In the genomic region with DNA sequence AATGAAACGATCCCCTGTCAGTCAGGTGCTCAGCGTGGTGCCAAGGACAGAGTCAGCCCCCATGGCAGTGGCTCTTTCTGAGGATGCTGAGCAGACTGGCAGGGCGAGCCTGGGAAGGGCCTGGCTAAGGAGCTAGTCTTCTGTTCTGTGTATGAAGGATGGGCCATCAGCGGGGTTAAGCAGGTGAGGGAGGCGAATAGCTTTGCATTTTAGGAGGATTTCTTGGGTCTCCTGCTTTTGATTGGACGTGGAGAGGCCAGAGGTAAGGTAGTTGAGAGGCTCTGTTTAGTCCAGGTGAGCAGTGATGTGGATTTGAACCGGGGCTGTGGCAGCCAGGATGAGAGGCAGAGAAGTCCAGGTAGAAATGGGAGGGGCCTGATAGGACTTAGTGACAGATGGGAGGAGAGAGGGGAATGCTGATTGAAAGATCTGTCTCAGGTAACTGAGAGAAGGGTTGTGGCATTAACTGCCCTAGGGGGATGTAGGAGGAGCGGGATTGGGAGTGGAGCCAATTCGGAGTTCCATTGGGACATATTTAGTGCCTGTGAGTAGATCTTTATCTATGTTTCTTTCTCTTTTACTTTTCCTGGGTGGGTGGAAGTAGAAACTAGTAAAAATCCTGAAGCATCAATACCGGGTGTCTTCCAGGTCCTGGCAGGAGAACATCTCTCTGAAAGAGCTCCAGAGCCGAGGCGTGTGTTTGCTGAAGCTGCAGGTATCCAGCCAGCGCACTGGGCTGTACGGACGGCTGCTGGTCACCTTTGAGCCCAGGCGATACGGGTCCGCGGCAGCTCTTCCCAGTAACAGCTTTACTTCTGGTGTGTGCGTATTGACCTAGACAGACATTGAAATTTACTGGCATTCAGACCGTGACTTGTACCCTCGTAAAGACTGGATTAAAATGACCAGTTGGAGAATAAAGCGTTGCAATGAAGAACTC, we compare ENCODE assay signal across 9 cellular contexts. TPM values are rescaled to one million over a fixed set of nuclear protein-coding genes. Genes with fewer than 3 reads are reported as not detected.
A peak's percentile ranks its signal among the peaks of the same experiment; 100 is the strongest.
DNase-seq lines count a peak whose midpoint lies in the region; ATAC-seq and TF ChIP-seq lines count a peak whose summit lies in the region.
"Had no signal": no experiment of that assay in that cellular context is flagged by ENCODE, and none has a peak within 500 bp of the region (broad histone marks: within the 10 kb centered on the region; RNA-seq: fewer than 3 reads in every experiment).

No MANE protein-coding gene starts in this region.

- H3K27me3 Mint-ChIP-seq in activated naive CD8-positive, alpha-beta T cell treated with anti-CD3 and anti-CD28 coated beads for 36 hours = no peaks in the 10 kb centered on the region

- peak overlapping the region; percentile 100 for H3K4me3 ChIP-seq in AG04449 (ENCODE audit: low read depth, low read length)
- H3K4me3 ChIP-seq in mesendoderm (ENCODE audit: low read length) = no peak overlapping the region
- no peak overlapping the region for H3K4me3 ChIP-seq in body of pancreas

- H2BK5ac ChIP-seq in mesendoderm (ENCODE audit: low read length) = no peak overlapping the region

- H3K27ac Mint-ChIP-seq in activated naive CD8-positive, alpha-beta T cell treated with anti-CD3 and anti-CD28 coated beads for 36 hours = peak overlapping the region; percentile 23

- no peak for TF ChIP-seq CTCF in AG04449 (IDR thresholded peaks at IDR 0.05; ENCODE audit: insufficient read depth, low read length, missing control alignments)
- TF ChIP-seq CTCF in body of pancreas (IDR thresholded peaks at IDR 0.05) = no peak

- intact Hi-C loops in body of pancreas (cut with DNase I) = no loop called here

- no peak for DNase-seq in AG04449 (ENCODE audit: low read depth, low spot score)
- DNase-seq in HEK293T (ENCODE audit: extremely low spot score) = no peak
- DNase-seq in activated naive CD8-positive, alpha-beta T cell treated with anti-CD3 and anti-CD28 coated beads for 36 hours = no peak
- DNase-seq in mesendoderm = peak; percentile 16
- DNase-seq in body of pancreas = no peak
- no peak for DNase-seq in KG1 (lab: John Stamatoyannopoulos, UW)
- no peak for DNase-seq in HUDEP-2 (lab: John Stamatoyannopoulos, UW; ENCODE audit: unreplicated experiment in 76 of 76)
- DNase-seq in dermis blood vessel endothelial cell = no peak
- DNase-seq: NCI-H146 had no signal

- H3K9me3 ChIP-seq in body of pancreas = no peaks in the 10 kb centered on the region

- H3K9ac ChIP-seq in mesendoderm (ENCODE audit: low read length) = no peak overlapping the region

- H3K4ac ChIP-seq in mesendoderm (ENCODE audit: low read depth, low read length) = no peak overlapping the region

- H3K36me3 Mint-ChIP-seq in activated naive CD8-positive, alpha-beta T cell treated with anti-CD3 and anti-CD28 coated beads for 36 hours = peaks cover 19% of the 10 kb centered on the region

- H3K27me3 ChIP-seq in mesendoderm (ENCODE audit: insufficient read depth, low read length, poor library complexity) (no peaks in the 10 kb centered on the region), body of pancreas (no peaks in the 10 kb centered on the region)

- TF ChIP-seq POLR2A in body of pancreas (IDR thresholded peaks at IDR 0.05) = no peak

- peaks cover 40% of the 10 kb centered on the region for H3K79me2 ChIP-seq in mesendoderm (ENCODE audit: control insufficient read depth, insufficient read depth, low read length)

- H4K8ac ChIP-seq in mesendoderm (ENCODE audit: low read depth, low read length) = no peak overlapping the region

- peaks cover 29% of the 10 kb centered on the region for H3K79me1 ChIP-seq in mesendoderm (ENCODE audit: low read length)

- no peak overlapping the region for H3K56ac ChIP-seq in mesendoderm (ENCODE audit: low read length)

- peak overlapping the region; percentile 99 for H3K4me3 Mint-ChIP-seq in activated naive CD8-positive, alpha-beta T cell treated with anti-CD3 and anti-CD28 coated beads for 36 hours

- no peaks in the 10 kb centered on the region for H3K9me3 Mint-ChIP-seq in activated naive CD8-positive, alpha-beta T cell treated with anti-CD3 and anti-CD28 coated beads for 36 hours

- H3K36me3 ChIP-seq in mesendoderm (ENCODE audit: control insufficient read depth, insufficient read depth, low read length) = peaks cover 2% of the 10 kb centered on the region
- H3K36me3 ChIP-seq in body of pancreas (replicated peaks in 1 of 2; ENCODE audit: insufficient read depth in 1 of 2, low read depth in 2 of 2) = peaks cover 0 to 13% of the 10 kb centered on the region in 2 donors

- H2BK120ac ChIP-seq in mesendoderm (ENCODE audit: low read depth, low read length) = no peak overlapping the region

- no peak overlapping the region for H4K5ac ChIP-seq in mesendoderm (ENCODE audit: low read length)

- no peak overlapping the region for H3K27ac ChIP-seq in mesendoderm (ENCODE audit: low read depth, low read length)
- no peak overlapping the region for H3K27ac ChIP-seq in body of pancreas

- WGBS in mesendoderm (ENCODE audit: extremely low coverage, insufficient coverage, low lambda C conversion rate) = no CpG with 5 or more reads among the region's 23 CpGs
- WGBS in body of pancreas, 2 donors = 84 to 88% methylated on average over 19 to 23 of the region's 23 CpGs

- CTCF ChIA-PET in AG04449 (lab: Yijun Ruan, JAX) (interaction anchor here (0.9 to 2.4 kb wide), 5 partner anchors 15 to 183 kb away, joined by 3 to 11 read pairs (median 4); partner anchors contain the start of gene MRGPRF), HEK293T (lab: Yijun Ruan, JAX) (interaction anchor here (0.6 kb wide), 1 partner anchor 797 kb away, joined by 5 read pairs; no protein-coding TSS in a partner anchor)

- H3K4me1 ChIP-seq in mesendoderm (ENCODE audit: control insufficient read depth, low read depth, low read length) (no peaks in the 10 kb centered on the region), body of pancreas (peaks cover 27% of the 10 kb centered on the region)

- POLR2A ChIA-PET in AG04449 (lab: Yijun Ruan, JAX) (no interaction called here), HEK293T (lab: Yijun Ruan, JAX) (interaction anchor here (1.2 kb wide), 1 partner anchor 142 kb away, joined by 3 read pairs; the partner anchor contains the start of gene TPCN2)

- H2BK15ac ChIP-seq in mesendoderm (replicated peaks; ENCODE audit: low read depth) = no peak overlapping the region

- H3K4me2 ChIP-seq in mesendoderm (ENCODE audit: low read length) = no peak overlapping the region

- no peak overlapping the region for H2AK5ac ChIP-seq in mesendoderm (ENCODE audit: low read length)

- no peak for ATAC-seq in body of pancreas

- H3K4me1 Mint-ChIP-seq in activated naive CD8-positive, alpha-beta T cell treated with anti-CD3 and anti-CD28 coated beads for 36 hours = peaks cover 31% of the 10 kb centered on the region

- H3K23ac ChIP-seq in mesendoderm (ENCODE audit: low read length) = no peak overlapping the region

- H3K18ac ChIP-seq in mesendoderm (ENCODE audit: low read length) = no peak overlapping the region

TF ChIP-seq in HEK293T, 16 proteins besides CTCF, POLR2A, EP300 and RAD21:
- TF ChIP-seq L3MBTL2 (conservative IDR thresholded peaks at IDR 0.05) (no peak), TARDBP (IDR thresholded peaks at IDR 0.05) (no peak), PKNOX1 (IDR thresholded peaks at IDR 0.05) (peak; percentile 33; the same call in 1 of the 2 replicates), FOXK2 (IDR thresholded peaks at IDR 0.05) (no peak), HDGF (IDR thresholded peaks at IDR 0.05; ENCODE audit: borderline replicate concordance) (no peak), LEF1 (IDR thresholded peaks at IDR 0.05; ENCODE audit: borderline replicate concordance) (no peak)

RNA-seq across cellular contexts. Expression of gene IGHMBP2, which starts 2.0 kb away (rescaled TPM):
- total RNA-seq in activated naive CD8-positive, alpha-beta T cell treated with anti-CD3 and anti-CD28 coated beads for 36 hours = 10 to 100 TPM; 25.5 to 27.0 TPM
- 7.1 TPM for polyA plus RNA-seq in mesendoderm (2013, experiment 1 of 2)
- polyA plus RNA-seq in mesendoderm (2013, experiment 2 of 2) = 7.1 TPM
- total RNA-seq in body of pancreas (10 to 100 TPM in 1 of 2 donors, 1 to 10 TPM in 1; 6.2 to 17.1 TPM), dermis blood vessel endothelial cell (12.1 and 20.9 TPM in 2 replicates)

RNA-seq across cellular contexts. Expression of gene MRPL21, which starts 2.1 kb away (rescaled TPM):
- total RNA-seq in activated naive CD8-positive, alpha-beta T cell treated with anti-CD3 and anti-CD28 coated beads for 36 hours = 100 to 1,000 TPM; 118 to 127 TPM
- 121 TPM for polyA plus RNA-seq in mesendoderm (2013, experiment 1 of 2)
- polyA plus RNA-seq in mesendoderm (2013, experiment 2 of 2) = 127 TPM
- total RNA-seq in body of pancreas (10 to 100 TPM; 21.8 to 45.7 TPM), dermis blood vessel endothelial cell (50.5 and 54.7 TPM in 2 replicates)
